ENCODE assay signal across 11 cellular contexts in the genomic region with DNA sequence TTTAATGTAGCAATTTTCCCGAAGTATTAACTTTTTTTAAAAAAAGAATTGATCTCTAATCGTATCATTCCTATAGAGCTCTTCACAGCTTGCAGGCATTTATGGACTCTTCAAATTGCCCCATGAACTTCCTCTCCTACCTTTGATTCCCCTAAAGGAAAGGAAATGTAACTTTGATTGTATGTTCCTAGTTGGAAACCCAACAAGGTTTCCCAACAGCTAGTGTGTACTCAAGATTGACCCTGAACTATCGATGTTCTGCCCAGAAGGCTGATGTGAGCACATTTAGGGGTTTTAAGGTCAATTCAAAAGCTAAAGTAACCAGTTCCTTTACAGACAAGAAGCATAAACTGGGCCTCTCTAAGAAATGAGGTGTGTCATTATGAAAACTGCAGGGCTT.
"Had no signal": no experiment of that assay in that cellular context is flagged by ENCODE, and none has a peak within 500 bp of the region (broad histone marks: within the 10 kb centered on the region; RNA-seq: fewer than 3 reads in every experiment).

No MANE protein-coding gene starts in this region.

- H2AFZ ChIP-seq: GM23248, GM23338 had no signal

- H3K36me3 ChIP-seq: HAP-1 had no signal

- DNase-seq: GM23248, GOT3, H7, H9, HCEC 1CT, HFFc6 had no signal

- H3K4me1 ChIP-seq: HAP-1 had no signal

- FAIRE-seq: H1, H54 had no signal

- H3K4me2 ChIP-seq: GM23338 had no signal

- H3K9ac ChIP-seq: GM23248 had no signal

- ATAC-seq: GM23338, HCT116 had no signal

- H3K4me3 ChIP-seq: GM23248, GM23338, HAP-1 had no signal

- H3K27ac ChIP-seq: GM23248 had no signal
